1 cellular context compared by ENCODE assay signal in genomic region chr2:229714736-229715541, GRCh38.
TF ChIP-seq lines count a peak whose summit lies in the region.

No MANE protein-coding gene starts in this region.

TF ChIP-seq in HepG2, 621 proteins besides CTCF, POLR2A, EP300 and RAD21 (continued from another document and continues in another):
- TF ChIP-seq, protein P1, sequence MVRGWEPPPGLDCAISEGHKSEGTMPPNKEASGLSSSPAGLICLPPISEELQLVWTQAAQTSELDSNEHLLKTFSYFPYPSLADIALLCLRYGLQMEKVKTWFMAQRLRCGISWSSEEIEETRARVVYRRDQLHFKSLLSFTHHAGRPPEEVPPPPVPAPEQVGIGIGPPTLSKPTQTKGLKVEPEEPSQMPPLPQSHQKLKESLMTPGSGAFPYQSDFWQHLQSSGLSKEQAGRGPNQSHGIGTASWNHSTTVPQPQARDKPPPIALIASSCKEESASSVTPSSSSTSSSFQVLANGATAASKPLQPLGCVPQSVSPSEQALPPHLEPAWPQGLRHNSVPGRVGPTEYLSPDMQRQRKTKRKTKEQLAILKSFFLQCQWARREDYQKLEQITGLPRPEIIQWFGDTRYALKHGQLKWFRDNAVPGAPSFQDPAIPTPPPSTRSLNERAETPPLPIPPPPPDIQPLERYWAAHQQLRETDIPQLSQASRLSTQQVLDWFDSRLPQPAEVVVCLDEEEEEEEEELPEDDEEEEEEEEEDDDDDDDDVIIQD (CRISPR knock-in tag; IDR thresholded peaks at IDR 0.05; ENCODE audit: low read depth): no peak
- no peak for TF ChIP-seq ZNF639 (CRISPR knock-in tag; conservative IDR thresholded peaks at IDR 0.05)
- TF ChIP-seq, protein P2, sequence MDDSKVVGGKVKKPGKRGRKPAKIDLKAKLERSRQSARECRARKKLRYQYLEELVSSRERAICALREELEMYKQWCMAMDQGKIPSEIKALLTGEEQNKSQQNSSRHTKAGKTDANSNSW (CRISPR knock-in tag; IDR thresholded peaks at IDR 0.05; ENCODE audit: borderline replicate concordance): no peak
- TF ChIP-seq, protein P3, sequence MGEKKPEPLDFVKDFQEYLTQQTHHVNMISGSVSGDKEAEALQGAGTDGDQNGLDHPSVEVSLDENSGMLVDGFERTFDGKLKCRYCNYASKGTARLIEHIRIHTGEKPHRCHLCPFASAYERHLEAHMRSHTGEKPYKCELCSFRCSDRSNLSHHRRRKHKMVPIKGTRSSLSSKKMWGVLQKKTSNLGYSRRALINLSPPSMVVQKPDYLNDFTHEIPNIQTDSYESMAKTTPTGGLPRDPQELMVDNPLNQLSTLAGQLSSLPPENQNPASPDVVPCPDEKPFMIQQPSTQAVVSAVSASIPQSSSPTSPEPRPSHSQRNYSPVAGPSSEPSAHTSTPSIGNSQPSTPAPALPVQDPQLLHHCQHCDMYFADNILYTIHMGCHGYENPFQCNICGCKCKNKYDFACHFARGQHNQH (CRISPR knock-in tag; IDR thresholded peaks at IDR 0.05): peak; percentile 61; the same call in 1 of the 2 replicates
- TF ChIP-seq ZBTB42 (CRISPR knock-in tag; IDR thresholded peaks at IDR 0.05): 0 out of 2 replicates have a peak, but pooled peaks have one; percentile 44
- TF ChIP-seq TCF7 (IDR thresholded peaks at IDR 0.05; ENCODE audit: low read depth): no peak
- TF ChIP-seq, protein P4, sequence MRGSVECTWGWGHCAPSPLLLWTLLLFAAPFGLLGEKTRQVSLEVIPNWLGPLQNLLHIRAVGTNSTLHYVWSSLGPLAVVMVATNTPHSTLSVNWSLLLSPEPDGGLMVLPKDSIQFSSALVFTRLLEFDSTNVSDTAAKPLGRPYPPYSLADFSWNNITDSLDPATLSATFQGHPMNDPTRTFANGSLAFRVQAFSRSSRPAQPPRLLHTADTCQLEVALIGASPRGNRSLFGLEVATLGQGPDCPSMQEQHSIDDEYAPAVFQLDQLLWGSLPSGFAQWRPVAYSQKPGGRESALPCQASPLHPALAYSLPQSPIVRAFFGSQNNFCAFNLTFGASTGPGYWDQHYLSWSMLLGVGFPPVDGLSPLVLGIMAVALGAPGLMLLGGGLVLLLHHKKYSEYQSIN (CRISPR knock-in tag; IDR thresholded peaks at IDR 0.05; ENCODE audit: borderline replicate concordance): no peak
- TF ChIP-seq ZNF660 (CRISPR knock-in tag; IDR thresholded peaks at IDR 0.05; ENCODE audit: borderline replicate concordance, low read depth): no peak
- 0 out of 2 replicates have a peak, but pooled peaks have one; percentile 31 for TF ChIP-seq ZNF75D (CRISPR knock-in tag; IDR thresholded peaks at IDR 0.05; ENCODE audit: borderline replicate concordance)
- no peak for TF ChIP-seq TFAP4 (IDR thresholded peaks at IDR 0.05; ENCODE audit: borderline replicate concordance, low read depth)
- no peak for TF ChIP-seq TEAD2 (CRISPR knock-in tag; IDR thresholded peaks at IDR 0.05)
- TF ChIP-seq GABPB1 (CRISPR knock-in tag; IDR thresholded peaks at IDR 0.05): peak; percentile 64
- TF ChIP-seq NFIC (IDR thresholded peaks at IDR 0.05; ENCODE audit: low read length): no peak
- TF ChIP-seq MIER3 (CRISPR knock-in tag; IDR thresholded peaks at IDR 0.05; ENCODE audit: borderline replicate concordance): peak; percentile 45; the same call in 1 of the 2 replicates
- TF ChIP-seq ZNF367 (CRISPR knock-in tag; IDR thresholded peaks at IDR 0.05; ENCODE audit: borderline replicate concordance): no peak
- 0 out of 2 replicates have a peak, but pooled peaks have one; percentile 30 for TF ChIP-seq ONECUT2 (CRISPR knock-in tag; IDR thresholded peaks at IDR 0.05)
- no peak for TF ChIP-seq AKAP8 (CRISPR knock-in tag; IDR thresholded peaks at IDR 0.05)
- TF ChIP-seq TAF1 (CRISPR knock-in tag; IDR thresholded peaks at IDR 0.05): peak; percentile 25; the same call in 1 of the 2 replicates
- no peak for TF ChIP-seq ZNF142 (CRISPR knock-in tag; IDR thresholded peaks at IDR 0.05)
- no peak for TF ChIP-seq ZNF496 (CRISPR knock-in tag; IDR thresholded peaks at IDR 0.05; ENCODE audit: insufficient replicate concordance)
- TF ChIP-seq ZNF34 (CRISPR knock-in tag; IDR thresholded peaks at IDR 0.05; ENCODE audit: borderline replicate concordance): no peak
- TF ChIP-seq, protein P5, sequence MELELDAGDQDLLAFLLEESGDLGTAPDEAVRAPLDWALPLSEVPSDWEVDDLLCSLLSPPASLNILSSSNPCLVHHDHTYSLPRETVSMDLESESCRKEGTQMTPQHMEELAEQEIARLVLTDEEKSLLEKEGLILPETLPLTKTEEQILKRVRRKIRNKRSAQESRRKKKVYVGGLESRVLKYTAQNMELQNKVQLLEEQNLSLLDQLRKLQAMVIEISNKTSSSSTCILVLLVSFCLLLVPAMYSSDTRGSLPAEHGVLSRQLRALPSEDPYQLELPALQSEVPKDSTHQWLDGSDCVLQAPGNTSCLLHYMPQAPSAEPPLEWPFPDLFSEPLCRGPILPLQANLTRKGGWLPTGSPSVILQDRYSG (CRISPR knock-in tag; IDR thresholded peaks at IDR 0.05): no peak
- TF ChIP-seq ZEB1 (IDR thresholded peaks at IDR 0.05; ENCODE audit: insufficient replicate concordance, low read depth): no peak
- TF ChIP-seq, protein P6, sequence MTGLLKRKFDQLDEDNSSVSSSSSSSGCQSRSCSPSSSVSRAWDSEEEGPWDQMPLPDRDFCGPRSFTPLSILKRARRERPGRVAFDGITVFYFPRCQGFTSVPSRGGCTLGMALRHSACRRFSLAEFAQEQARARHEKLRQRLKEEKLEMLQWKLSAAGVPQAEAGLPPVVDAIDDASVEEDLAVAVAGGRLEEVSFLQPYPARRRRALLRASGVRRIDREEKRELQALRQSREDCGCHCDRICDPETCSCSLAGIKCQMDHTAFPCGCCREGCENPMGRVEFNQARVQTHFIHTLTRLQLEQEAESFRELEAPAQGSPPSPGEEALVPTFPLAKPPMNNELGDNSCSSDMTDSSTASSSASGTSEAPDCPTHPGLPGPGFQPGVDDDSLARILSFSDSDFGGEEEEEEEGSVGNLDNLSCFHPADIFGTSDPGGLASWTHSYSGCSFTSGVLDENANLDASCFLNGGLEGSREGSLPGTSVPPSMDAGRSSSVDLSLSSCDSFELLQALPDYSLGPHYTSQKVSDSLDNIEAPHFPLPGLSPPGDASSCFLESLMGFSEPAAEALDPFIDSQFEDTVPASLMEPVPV (CRISPR knock-in tag; IDR thresholded peaks at IDR 0.05): no peak
- no peak for TF ChIP-seq NFYC (CRISPR knock-in tag; IDR thresholded peaks at IDR 0.05)
- no peak for TF ChIP-seq ZNF180 (CRISPR knock-in tag; IDR thresholded peaks at IDR 0.05; ENCODE audit: borderline replicate concordance, low read depth)
- no peak for TF ChIP-seq ZKSCAN5 (CRISPR knock-in tag; IDR thresholded peaks at IDR 0.05)
- TF ChIP-seq KDM1A (CRISPR knock-in tag; IDR thresholded peaks at IDR 0.05): no peak
- no peak for TF ChIP-seq NFYB (CRISPR knock-in tag; IDR thresholded peaks at IDR 0.05)
- TF ChIP-seq NKX3-1 (CRISPR knock-in tag; IDR thresholded peaks at IDR 0.05): peak; percentile 54; the same call in 1 of the 2 replicates
- peak; percentile 85 for TF ChIP-seq SALL1 (CRISPR knock-in tag; IDR thresholded peaks at IDR 0.05)
- TF ChIP-seq ZNF282 (IDR thresholded peaks at IDR 0.05; ENCODE audit: partially characterized antibody): no peak
- peak; percentile 95 for TF ChIP-seq ZNF83 (CRISPR knock-in tag; IDR thresholded peaks at IDR 0.05; ENCODE audit: borderline replicate concordance)
- TF ChIP-seq HOXA3 (CRISPR knock-in tag; IDR thresholded peaks at IDR 0.05): peak; percentile 29; the same call in 1 of the 2 replicates
- peak; percentile 43; the same call in 1 of the 2 replicates for TF ChIP-seq ARID2 (CRISPR knock-in tag; IDR thresholded peaks at IDR 0.05; ENCODE audit: borderline replicate concordance)
- TF ChIP-seq, protein P7, sequence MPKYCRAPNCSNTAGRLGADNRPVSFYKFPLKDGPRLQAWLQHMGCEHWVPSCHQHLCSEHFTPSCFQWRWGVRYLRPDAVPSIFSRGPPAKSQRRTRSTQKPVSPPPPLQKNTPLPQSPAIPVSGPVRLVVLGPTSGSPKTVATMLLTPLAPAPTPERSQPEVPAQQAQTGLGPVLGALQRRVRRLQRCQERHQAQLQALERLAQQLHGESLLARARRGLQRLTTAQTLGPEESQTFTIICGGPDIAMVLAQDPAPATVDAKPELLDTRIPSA (CRISPR knock-in tag; IDR thresholded peaks at IDR 0.05; ENCODE audit: borderline replicate concordance): 0 out of 2 replicates have a peak, but pooled peaks have one; percentile 36
- TF ChIP-seq KLF9 (CRISPR knock-in tag; IDR thresholded peaks at IDR 0.05; ENCODE audit: low read depth): no peak
- 0 out of 2 replicates have a peak, but pooled peaks have one; percentile 40 for TF ChIP-seq ISL2 (CRISPR knock-in tag; IDR thresholded peaks at IDR 0.05)
- TF ChIP-seq ELF4 (CRISPR knock-in tag; IDR thresholded peaks at IDR 0.05; ENCODE audit: borderline replicate concordance): no peak
- 0 out of 2 replicates have a peak, but pooled peaks have one; percentile 64 for TF ChIP-seq ZNF543 (CRISPR knock-in tag; IDR thresholded peaks at IDR 0.05)
- TF ChIP-seq TBX3 (IDR thresholded peaks at IDR 0.05; ENCODE audit: borderline replicate concordance): no peak
- TF ChIP-seq ZGPAT (CRISPR knock-in tag; IDR thresholded peaks at IDR 0.05): peak; percentile 47; the same call in 1 of the 2 replicates
- TF ChIP-seq YEATS4 (CRISPR knock-in tag; IDR thresholded peaks at IDR 0.05; ENCODE audit: borderline replicate concordance): no peak
- no peak for TF ChIP-seq PRMT3 (CRISPR knock-in tag; IDR thresholded peaks at IDR 0.05; ENCODE audit: borderline replicate concordance, low read depth)
- TF ChIP-seq SRSF9 (IDR thresholded peaks at IDR 0.05; ENCODE audit: borderline replicate concordance, insufficient read depth, low read depth, low read length, poor library complexity, severe bottlenecking): no peak
- peak; percentile 76 for TF ChIP-seq ZNF781 (CRISPR knock-in tag; IDR thresholded peaks at IDR 0.05; ENCODE audit: borderline replicate concordance, not compliant biosample characterization)
- TF ChIP-seq MED1 (CRISPR knock-in tag; IDR thresholded peaks at IDR 0.05): no peak
- no peak for TF ChIP-seq ZNF572 (CRISPR knock-in tag; IDR thresholded peaks at IDR 0.05)
- no peak for TF ChIP-seq HNRNPL (IDR thresholded peaks at IDR 0.05; ENCODE audit: low read depth, low read length)
- TF ChIP-seq ZNF891 (CRISPR knock-in tag; IDR thresholded peaks at IDR 0.05): no peak
- no peak; the same call in 1 of the 2 replicates for TF ChIP-seq ZSCAN25 (CRISPR knock-in tag; IDR thresholded peaks at IDR 0.05)
- peak; percentile 75; the same call in 1 of the 2 replicates for TF ChIP-seq ZFP90 (CRISPR knock-in tag; IDR thresholded peaks at IDR 0.05; ENCODE audit: borderline replicate concordance)
